Comparison of ENCODE assay signal across 19 cellular contexts in the genomic region with DNA sequence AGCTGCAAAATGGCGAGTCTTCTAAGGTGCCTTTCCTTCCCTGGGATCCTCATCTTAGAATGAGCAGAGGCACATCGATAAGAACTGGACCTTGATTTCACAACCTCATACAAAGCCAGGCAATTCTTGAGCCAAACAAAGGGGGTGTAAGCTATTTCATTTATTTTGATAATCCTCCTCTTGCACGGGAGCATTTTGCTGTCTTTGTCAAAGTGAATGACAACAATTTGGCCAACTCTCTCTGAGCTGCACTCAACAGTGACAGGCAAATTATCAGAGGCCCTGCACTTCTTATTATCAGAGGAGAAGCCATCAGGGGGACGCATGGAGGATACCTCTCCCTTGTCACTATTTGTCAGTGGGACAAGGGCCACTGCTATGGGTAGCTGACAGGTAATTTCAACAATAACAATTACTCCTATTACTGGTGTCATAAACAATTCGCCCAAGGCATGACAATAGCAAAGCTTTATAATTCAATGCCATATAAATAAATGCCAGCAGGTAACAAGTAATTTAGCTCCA.
"Had no signal": no experiment of that assay in that cellular context is flagged by ENCODE, and none has a peak within 500 bp of the region (broad histone marks: within the 10 kb centered on the region; RNA-seq: fewer than 3 reads in every experiment).

No MANE protein-coding gene starts in this region.

- DNase-seq: activated CD4-positive, alpha-beta T cell treated with anti-CD3 and anti-CD28 coated beads, Interleukin-2, amount 10 ng/mL, durations not matched to agents 7 days and 5 days; activated CD8-positive, alpha-beta memory T cell treated with anti-CD3 and anti-CD28 coated beads, Interleukin-2, amount 50 U/mL, for 4 hours; activated effector memory CD4-positive, alpha-beta T cell treated with Interleukin-2 at 50 U/mL for 16 hours; activated naive CD4-positive, alpha-beta T cell treated with anti-CD3 and anti-CD28 coated beads, Interleukin-2, amount 10 ng/mL, durations not matched to agents 7 days and 5 days; activated naive CD8-positive, alpha-beta T cell treated with anti-CD3 and anti-CD28 coated beads, Interleukin-2, amount 50 U/mL, for 24 hours; activated T-cell treated with anti-CD3 and anti-CD28 coated beads, Interleukin-2, amount 50 U/mL, for 4 hours; aorta; brain microvascular endothelial cell; central memory CD4-positive, alpha-beta T cell; erythroblast; mesenchymal stem cell; natural killer cell; occipital lobe; psoas muscle; right lobe of liver; stimulated activated CD4-positive, alpha-beta T cell treated with anti-CD3 and anti-CD28 coated beads, Interleukin-4, amount 100 ng/mL, for 24 hours had no signal

- H3K36me3 ChIP-seq: brain microvascular endothelial cell, right lobe of liver had no signal

- H3K4me3 Mint-ChIP-seq: activated CD4-positive, alpha-beta T cell treated with anti-CD3 and anti-CD28 coated beads, Interleukin-2, amount 10 ng/mL, durations not matched to agents 7 days and 5 days; activated naive CD4-positive, alpha-beta T cell treated with anti-CD3 and anti-CD28 coated beads, Interleukin-2, amount 10 ng/mL, durations not matched to agents 7 days and 5 days; activated naive CD8-positive, alpha-beta T cell treated with anti-CD3 and anti-CD28 coated beads, Interleukin-2, amount 50 U/mL, for 24 hours; activated T-cell treated with anti-CD3 and anti-CD28 coated beads, Interleukin-2, amount 50 U/mL, for 4 hours; natural killer cell; stimulated activated effector memory CD8-positive, alpha-beta T cell treated with anti-CD3 and anti-CD28 coated beads, Interleukin-12 subunit alpha, Interleukin-12 subunit beta, amount 100 ng/mL, for 72 hours had no signal

- ATAC-seq: activated CD4-positive, CD25-positive, alpha-beta regulatory T cell treated with anti-CD3 and anti-CD28 coated beads, Interleukin-2, amount 50 U/mL, for 24 hours; activated naive CD8-positive, alpha-beta T cell treated with anti-CD3 and anti-CD28 coated beads, Interleukin-2, amount 50 U/mL, for 24 hours; activated T-cell treated with anti-CD3 and anti-CD28 coated beads, Interleukin-2, amount 50 U/mL, for 4 hours; natural killer cell; psoas muscle; right lobe of liver; stimulated activated effector memory CD8-positive, alpha-beta T cell treated with anti-CD3 and anti-CD28 coated beads, Interleukin-12 subunit alpha, Interleukin-12 subunit beta, amount 100 ng/mL, for 72 hours had no signal

- H3K4me3 ChIP-seq: coronary artery, psoas muscle, right lobe of liver had no signal

- H3K27me3 ChIP-seq: brain microvascular endothelial cell, right lobe of liver had no signal

- H3K4me1 ChIP-seq: psoas muscle, right lobe of liver had no signal

- H3K9me3 Mint-ChIP-seq: activated CD4-positive, alpha-beta T cell treated with anti-CD3 and anti-CD28 coated beads, Interleukin-2, amount 10 ng/mL, durations not matched to agents 7 days and 5 days; activated naive CD4-positive, alpha-beta T cell treated with anti-CD3 and anti-CD28 coated beads, Interleukin-2, amount 10 ng/mL, durations not matched to agents 7 days and 5 days; activated naive CD8-positive, alpha-beta T cell treated with anti-CD3 and anti-CD28 coated beads, Interleukin-2, amount 50 U/mL, for 24 hours; activated T-cell treated with anti-CD3 and anti-CD28 coated beads, Interleukin-2, amount 50 U/mL, for 4 hours; natural killer cell had no signal

- H3K27ac Mint-ChIP-seq: activated CD4-positive, alpha-beta T cell treated with anti-CD3 and anti-CD28 coated beads, Interleukin-2, amount 10 ng/mL, durations not matched to agents 7 days and 5 days; activated naive CD4-positive, alpha-beta T cell treated with anti-CD3 and anti-CD28 coated beads, Interleukin-2, amount 10 ng/mL, durations not matched to agents 7 days and 5 days; activated naive CD8-positive, alpha-beta T cell treated with anti-CD3 and anti-CD28 coated beads, Interleukin-2, amount 50 U/mL, for 24 hours; natural killer cell; stimulated activated effector memory CD8-positive, alpha-beta T cell treated with anti-CD3 and anti-CD28 coated beads, Interleukin-12 subunit alpha, Interleukin-12 subunit beta, amount 100 ng/mL, for 72 hours had no signal

- H3K27me3 Mint-ChIP-seq: activated CD4-positive, alpha-beta T cell treated with anti-CD3 and anti-CD28 coated beads, Interleukin-2, amount 10 ng/mL, durations not matched to agents 7 days and 5 days; activated naive CD4-positive, alpha-beta T cell treated with anti-CD3 and anti-CD28 coated beads, Interleukin-2, amount 10 ng/mL, durations not matched to agents 7 days and 5 days; activated naive CD8-positive, alpha-beta T cell treated with anti-CD3 and anti-CD28 coated beads, Interleukin-2, amount 50 U/mL, for 24 hours had no signal

- H3K27ac ChIP-seq: brain microvascular endothelial cell, coronary artery, psoas muscle, right lobe of liver had no signal

- H3K4me1 Mint-ChIP-seq: activated CD4-positive, alpha-beta T cell treated with anti-CD3 and anti-CD28 coated beads, Interleukin-2, amount 10 ng/mL, durations not matched to agents 7 days and 5 days; activated naive CD4-positive, alpha-beta T cell treated with anti-CD3 and anti-CD28 coated beads, Interleukin-2, amount 10 ng/mL, durations not matched to agents 7 days and 5 days; activated naive CD8-positive, alpha-beta T cell treated with anti-CD3 and anti-CD28 coated beads, Interleukin-2, amount 50 U/mL, for 24 hours; natural killer cell; stimulated activated effector memory CD8-positive, alpha-beta T cell treated with anti-CD3 and anti-CD28 coated beads, Interleukin-12 subunit alpha, Interleukin-12 subunit beta, amount 100 ng/mL, for 72 hours had no signal

- H3K9me3 ChIP-seq: psoas muscle, right lobe of liver had no signal

- H3K36me3 Mint-ChIP-seq: activated naive CD4-positive, alpha-beta T cell treated with anti-CD3 and anti-CD28 coated beads, Interleukin-2, amount 10 ng/mL, durations not matched to agents 7 days and 5 days; natural killer cell; stimulated activated effector memory CD8-positive, alpha-beta T cell treated with anti-CD3 and anti-CD28 coated beads, Interleukin-12 subunit alpha, Interleukin-12 subunit beta, amount 100 ng/mL, for 72 hours had no signal
